Comparison of ENCODE assay signal across 21 cellular contexts in genomic region chr3:178602864-178603263, GRCh38.
DNase-seq lines count a peak whose midpoint lies in the region; ATAC-seq, FAIRE-seq and TF ChIP-seq lines count a peak whose summit lies in the region.
"Had no signal": no experiment of that assay in that cellular context is flagged by ENCODE, and none has a peak within 500 bp of the region (broad histone marks: within the 10 kb centered on the region; RNA-seq: fewer than 3 reads in every experiment).

No MANE protein-coding gene starts in this region.

- no TSS peak for BruUV-seq in GM12878 (replicated peaks; lab: Mats Ljungman, UMichigan)

- DNase-seq in DMS53 (lab: John Stamatoyannopoulos, UW) = peak; percentile 90
- DNase-seq in NCI-H1436 treated with DMSO at 0.1 percent for 48 hours (lab: John Stamatoyannopoulos, UW) = peak; percentile 59
- peak; percentile 48 for DNase-seq in NCI-H2196 (lab: John Stamatoyannopoulos, UW; ENCODE audit: unreplicated experiment)
- no peak for DNase-seq in GM12878 (ENCODE audit: low read depth, low spot score)
- DNase-seq in HT-29 (ENCODE audit: low spot score) = no peak
- no peak for DNase-seq in stimulated activated CD4-positive, alpha-beta T cell treated with anti-CD3 and anti-CD28 coated beads, Interleukin-12 subunit alpha, Interleukin-12 subunit beta, amount 100 ng/mL, for 4 hours
- no peak for DNase-seq in stimulated activated CD4-positive, alpha-beta T cell treated with anti-CD3 and anti-CD28 coated beads, Interleukin-2, amount 100 ng/mL, for 24 hours
- no peak for DNase-seq in activated T-cell treated with anti-CD3 and anti-CD28 coated beads, Interleukin-2, amount 50 U/mL, for 24 hours
- DNase-seq: ACHN; activated naive CD8-positive, alpha-beta T cell treated with anti-CD3 and anti-CD28 coated beads, Interleukin-2, amount 10 ng/mL, durations not matched to agents 7 days and 5 days; brain microvascular endothelial cell; DMS79; heart left ventricle; KBM-7; occipital lobe; substantia nigra; T1000; uterus had no signal

- no peak for ATAC-seq in GM12878
- ATAC-seq: heart left ventricle had no signal

- in situ Hi-C loops in GM12878 (cut with MboI) = no loop called here

- CTCF ChIA-PET in GM12878 (lab: Yijun Ruan, JAX) = no interaction called here

- no peak overlapping the region for H3K4me3 ChIP-seq in GM12878
- H3K4me3 ChIP-seq: coronary artery, heart left ventricle, uterus had no signal

- FAIRE-seq in GM12878 (lab: Jason Lieb, UNC) = no peak

- no peak for TF ChIP-seq EP300 in GM12878 (IDR thresholded peaks at IDR 0.05; ENCODE audit: borderline replicate concordance in 1 of 2, control insufficient read depth in 1 of 2, low read depth in 2 of 2, low read length in 2 of 2)

- TF ChIP-seq POLR2A in GM12878 (IDR thresholded peaks at IDR 0.05; ENCODE audit: low read depth, low read length) = no peak

- peaks cover 7% of the 10 kb centered on the region for H3K4me1 ChIP-seq in GM12878 (ENCODE audit: control insufficient read depth, insufficient read depth, low read length)
- H3K4me1 ChIP-seq: uterus had no signal

- RAD21 ChIA-PET in GM12878 (lab: Charles Lee; ENCODE audit: unreplicated experiment) = no interaction called here

- no peak overlapping the region for H3K27ac Mint-ChIP-seq in activated T-cell treated with anti-CD3 and anti-CD28 coated beads, Interleukin-2, amount 50 U/mL, for 24 hours
- H3K27ac Mint-ChIP-seq: activated naive CD8-positive, alpha-beta T cell treated with anti-CD3 and anti-CD28 coated beads, Interleukin-2, amount 10 ng/mL, durations not matched to agents 7 days and 5 days; activated T-helper 1 cell treated with anti-CD3 and anti-CD28 coated beads, Interleukin-12 subunit alpha, Interleukin-12 subunit beta, Interleukin-2, Interleukin-4 antibody, amounts not matched to agents 30 ng/mL and 10 ng/mL and 1 ng/mL, durations not matched to agents 14 hours and 24 hours and 36 hours; CD14-positive monocyte had no signal

- TF ChIP-seq RAD21 in GM12878 (IDR thresholded peaks at IDR 0.05; ENCODE audit: insufficient read depth, low read depth, low read length) = no peak

- H3K79me2 ChIP-seq in GM12878 (ENCODE audit: control insufficient read depth, insufficient read depth, low read length) = no peaks in the 10 kb centered on the region; the same call in none of the 2 replicates

- no peaks in the 10 kb centered on the region for H3K27me3 ChIP-seq in GM12878 (replicated peaks in 1 of 2; ENCODE audit: control insufficient read depth in 2 of 2, insufficient read depth in 2 of 2, low read length in 1 of 2)
- H3K27me3 ChIP-seq: brain microvascular endothelial cell, heart left ventricle, uterus had no signal

- H3K4me1 Mint-ChIP-seq in activated T-cell treated with anti-CD3 and anti-CD28 coated beads, Interleukin-2, amount 50 U/mL, for 24 hours (ENCODE audit: low read depth) = no peaks in the 10 kb centered on the region
- H3K4me1 Mint-ChIP-seq: activated naive CD8-positive, alpha-beta T cell treated with anti-CD3 and anti-CD28 coated beads, Interleukin-2, amount 10 ng/mL, durations not matched to agents 7 days and 5 days; CD14-positive monocyte had no signal

- H3K4me2 ChIP-seq in GM12878 (ENCODE audit: control insufficient read depth, insufficient read depth) = no peak overlapping the region

- WGBS in GM12878 (ENCODE audit: insufficient coverage, insufficient replicate concordance, low lambda C conversion rate, missing lambda C conversion rate) = 17% methylated on average over 2 of the region's 2 CpGs

- H3K9me3 Mint-ChIP-seq in activated T-cell treated with anti-CD3 and anti-CD28 coated beads, Interleukin-2, amount 50 U/mL, for 24 hours = no peaks in the 10 kb centered on the region
- H3K9me3 Mint-ChIP-seq: activated T-helper 1 cell treated with anti-CD3 and anti-CD28 coated beads, Interleukin-12 subunit alpha, Interleukin-12 subunit beta, Interleukin-2, Interleukin-4 antibody, amounts not matched to agents 30 ng/mL and 10 ng/mL and 1 ng/mL, durations not matched to agents 14 hours and 24 hours and 36 hours had no signal

- H3K36me3 Mint-ChIP-seq in activated T-cell treated with anti-CD3 and anti-CD28 coated beads, Interleukin-2, amount 50 U/mL, for 24 hours (ENCODE audit: low read depth) = no peaks in the 10 kb centered on the region
- H3K36me3 Mint-ChIP-seq: activated naive CD8-positive, alpha-beta T cell treated with anti-CD3 and anti-CD28 coated beads, Interleukin-2, amount 10 ng/mL, durations not matched to agents 7 days and 5 days; CD14-positive monocyte had no signal

- H2AFZ ChIP-seq in GM12878 (ENCODE audit: control insufficient read depth, low read depth, low read length) = peak overlapping the region; percentile 3

- no peak overlapping the region for H3K9ac ChIP-seq in GM12878 (ENCODE audit: control insufficient read depth, insufficient read depth, low read length)

- intact Hi-C loops in GM12878 (cut with micrococcal nuclease; ENCODE audit: unreplicated experiment) = no loop called here

- POLR2A ChIA-PET in GM12878 (lab: Charles Lee) = no interaction called here

- no peaks in the 10 kb centered on the region; the same call in 2 of the 3 replicates for H3K9me3 ChIP-seq in GM12878 (replicated peaks; ENCODE audit: control insufficient read depth, insufficient read depth, low read length)
- H3K9me3 ChIP-seq: heart left ventricle, uterus had no signal

- H3K36me3 ChIP-seq in GM12878 (ENCODE audit: control insufficient read depth in 2 of 2, insufficient read depth in 2 of 2, low read length in 1 of 2) = no peaks in the 10 kb centered on the region
- H3K36me3 ChIP-seq: brain microvascular endothelial cell, heart left ventricle, uterus had no signal

- H3K4me3 Mint-ChIP-seq in activated T-cell treated with anti-CD3 and anti-CD28 coated beads, Interleukin-2, amount 50 U/mL, for 24 hours = no peak overlapping the region
- H3K4me3 Mint-ChIP-seq: activated naive CD8-positive, alpha-beta T cell treated with anti-CD3 and anti-CD28 coated beads, Interleukin-2, amount 10 ng/mL, durations not matched to agents 7 days and 5 days; activated T-helper 1 cell treated with anti-CD3 and anti-CD28 coated beads, Interleukin-12 subunit alpha, Interleukin-12 subunit beta, Interleukin-2, Interleukin-4 antibody, amounts not matched to agents 30 ng/mL and 10 ng/mL and 1 ng/mL, durations not matched to agents 14 hours and 24 hours and 36 hours; CD14-positive monocyte had no signal

- peaks cover 10% of the 10 kb centered on the region for H3K27me3 Mint-ChIP-seq in activated T-cell treated with anti-CD3 and anti-CD28 coated beads, Interleukin-2, amount 50 U/mL, for 24 hours
- H3K27me3 Mint-ChIP-seq: activated naive CD8-positive, alpha-beta T cell treated with anti-CD3 and anti-CD28 coated beads, Interleukin-2, amount 10 ng/mL, durations not matched to agents 7 days and 5 days had no signal

- SMC1A ChIA-PET in GM12878 (lab: Charles Lee; ENCODE audit: uncharacterized antibody, unreplicated experiment) = interaction anchor here (0.7 to 1.0 kb wide), 2 partner anchors 148 to 233 kb away, joined by 3 read pairs; no protein-coding TSS in a partner anchor

- TF ChIP-seq CTCF in GM12878 (IDR thresholded peaks at IDR 0.05 in 2 of 3, conservative IDR thresholded peaks at IDR 0.05 in 1 of 3; ENCODE audit: control insufficient read depth in 2 of 3, extremely low read depth in 1 of 3, insufficient read depth in 1 of 3, low read depth in 3 of 3, low read length in 3 of 3) = no peak

- no peak overlapping the region; the same call in 1 of the 2 replicates for H3K27ac ChIP-seq in GM12878 (ENCODE audit: control insufficient read depth, insufficient read depth)
- H3K27ac ChIP-seq: brain microvascular endothelial cell, coronary artery, heart left ventricle, uterus had no signal

- H4K20me1 ChIP-seq in GM12878 (ENCODE audit: control insufficient read depth, insufficient read depth) = no peaks in the 10 kb centered on the region

TF ChIP-seq in GM12878, 131 proteins besides CTCF, POLR2A, EP300 and RAD21:
- TF ChIP-seq EED (IDR thresholded peaks at IDR 0.05; ENCODE audit: low read depth) (peak; percentile 87), MTA3 (IDR thresholded peaks at IDR 0.05; ENCODE audit: borderline replicate concordance, low read length) (0 out of 2 replicates have a peak, but pooled peaks have one; percentile 26), IKZF2 (IDR thresholded peaks at IDR 0.05) (peak in 1 of 2 experiments; percentile 31; a peak in 2 of 4 replicates), CREB1 (IDR thresholded peaks at IDR 0.05; ENCODE audit: low read depth) (0 out of 2 replicates have a peak, but pooled peaks have one; percentile 17), ATF2 (IDR thresholded peaks at IDR 0.05; ENCODE audit: low read length) (peak; percentile 54; the same call in 1 of the 2 replicates), HCFC1 (IDR thresholded peaks at IDR 0.05; ENCODE audit: low read length) (no peak), TCF7 (IDR thresholded peaks at IDR 0.05; ENCODE audit: borderline replicate concordance) (peak; percentile 73), NFIC (IDR thresholded peaks at IDR 0.05; ENCODE audit: low read depth, low read length) (peak; percentile 66; the same call in 1 of the 2 replicates), NFYA (IDR thresholded peaks at IDR 0.05; ENCODE audit: borderline replicate concordance, low read depth, low read length) (no peak)

Comparison
In these comparisons a context has a peak if more than half of its experiments do, and no peak if none do; other contexts are left out.
1. DNase-seq: peak in DMS53 (single experiment), NCI-H1436 treated with DMSO at 0.1 percent for 48 hours (single experiment) and NCI-H2196 (single experiment); none in GM12878 (single experiment), HT-29 (single experiment), stimulated activated CD4-positive, alpha-beta T cell treated with anti-CD3 and anti-CD28 coated beads, Interleukin-12 subunit alpha, Interleukin-12 subunit beta, amount 100 ng/mL, for 4 hours (single experiment), stimulated activated CD4-positive, alpha-beta T cell treated with anti-CD3 and anti-CD28 coated beads, Interleukin-2, amount 100 ng/mL, for 24 hours (0 of 2) and activated T-cell treated with anti-CD3 and anti-CD28 coated beads, Interleukin-2, amount 50 U/mL, for 24 hours (single experiment).